Comparison of ENCODE assay signal across 14 cellular contexts in genomic region chr18:67590571-67591141, GRCh38.
A peak's percentile ranks its signal among the peaks of the same experiment; 100 is the strongest.
DNase-seq lines count a peak whose midpoint lies in the region; ATAC-seq and TF ChIP-seq lines count a peak whose summit lies in the region.
"Had no signal": no experiment of that assay in that cellular context is flagged by ENCODE, and none has a peak within 500 bp of the region (broad histone marks: within the 10 kb centered on the region; RNA-seq: fewer than 3 reads in every experiment).

No MANE protein-coding gene starts in this region.

- POLR2A ChIA-PET in AG04450 (lab: Yijun Ruan, JAX), result no interaction called here

- H3K4me1 Mint-ChIP-seq in HFFc6 (ENCODE audit: low read depth), result peaks cover 38% of the 10 kb centered on the region
- H3K4me1 Mint-ChIP-seq: naive thymus-derived CD4-positive, alpha-beta T cell had no signal

- no peak overlapping the region for H3K4me3 Mint-ChIP-seq in HFFc6
- H3K4me3 Mint-ChIP-seq: naive thymus-derived CD4-positive, alpha-beta T cell had no signal

- TF ChIP-seq CTCF in AG04450 (IDR thresholded peaks at IDR 0.05; ENCODE audit: low read depth, low read length) (0 out of 2 replicates have a peak, but pooled peaks have one; percentile 19), HFFc6 (IDR thresholded peaks at IDR 0.05) (peak; percentile 62), fibroblast of the aortic adventitia (IDR thresholded peaks at IDR 0.05; ENCODE audit: insufficient read depth, low read length) (no peak)

- H3K36me3 Mint-ChIP-seq in HFFc6 (ENCODE audit: low read depth), result peaks cover 17% of the 10 kb centered on the region
- H3K36me3 Mint-ChIP-seq: naive thymus-derived CD4-positive, alpha-beta T cell had no signal

- no peak overlapping the region for H3K27ac ChIP-seq in AG04450 (ENCODE audit: low read depth, low read length)

- H3K9me3 ChIP-seq in AG04450 (ENCODE audit: control insufficient read depth, insufficient read depth, low read length), result no peaks in the 10 kb centered on the region
- H3K9me3 ChIP-seq: BE2C had no signal

- no peaks in the 10 kb centered on the region for H3K27me3 ChIP-seq in AG04450 (ENCODE audit: control insufficient read depth, insufficient read depth, low read length)
- H3K27me3 ChIP-seq: BE2C had no signal

- no peaks in the 10 kb centered on the region for H3K27me3 Mint-ChIP-seq in HFFc6 (ENCODE audit: insufficient read depth)

- peak; percentile 82 for ATAC-seq in SK-N-SH treated with all-trans-retinoic acid at 6 μM for 48 hours
- no peak for ATAC-seq in GM18520 (IDR thresholded peaks at IDR 0.05; ENCODE audit: unreplicated experiment)
- ATAC-seq: naive thymus-derived CD4-positive, alpha-beta T cell; sciatic nerve had no signal

- H3K27ac Mint-ChIP-seq in HFFc6, result no peak overlapping the region; the same call in 1 of the 2 replicates
- H3K27ac Mint-ChIP-seq: naive thymus-derived CD4-positive, alpha-beta T cell had no signal

- CTCF ChIA-PET in AG04450 (lab: Charles Lee), result interaction anchor here (0.6 to 1.5 kb wide), 4 partner anchors 9 to 1030 kb away, joined by 3 read pairs; no protein-coding TSS in a partner anchor

- peaks cover 10% of the 10 kb centered on the region for H3K9me3 Mint-ChIP-seq in HFFc6

- H3K4me3 ChIP-seq in AG04450 (ENCODE audit: low read depth, low read length), result no peak overlapping the region
- H3K4me3 ChIP-seq in fibroblast of the aortic adventitia (ENCODE audit: low read depth, low read length), result no peak overlapping the region

- DNase-seq in AG04450 (ENCODE audit: low read depth, low spot score) (no peak), HFFc6 (peak; percentile 25), fibroblast of the aortic adventitia (ENCODE audit: low read depth) (peak; percentile 58), GM19238 (ENCODE audit: insufficient read length, low spot score) (no peak), activated T-cell treated with anti-CD3 and anti-CD28 coated beads for 4 hours (no peak), SHP77 treated with DMSO at 0.1 percent for 48 hours (lab: John Stamatoyannopoulos, UW) (no peak)
- DNase-seq: activated CD4-positive, alpha-beta T cell treated with anti-CD3 and anti-CD28 coated beads, Interleukin-2, amount 50 U/mL, for 1 hour; BE2C; kidney glomerular epithelial cell; naive thymus-derived CD4-positive, alpha-beta T cell; NCI-H2029 treated with DMSO at 0.1 percent for 48 hours had no signal

TF ChIP-seq in SK-N-SH treated with all-trans-retinoic acid at 6 μM for 48 hours, 23 proteins besides CTCF, POLR2A, EP300 and RAD21:
- TF ChIP-seq TCF4 (CRISPR knock-in tag; IDR thresholded peaks at IDR 0.05; ENCODE audit: borderline replicate concordance) (0 out of 2 replicates have a peak, but pooled peaks have one; percentile 19), PATZ1 (CRISPR knock-in tag; IDR thresholded peaks at IDR 0.05; ENCODE audit: borderline replicate concordance) (no peak)

Comparison
In these comparisons a context has a peak if more than half of its experiments do, and no peak if none do; other contexts are left out.
1. DNase-seq: peak in HFFc6 (single experiment) and fibroblast of the aortic adventitia (single experiment); none in AG04450 (single experiment), GM19238 (single experiment), activated T-cell treated with anti-CD3 and anti-CD28 coated beads for 4 hours (single experiment) and SHP77 treated with DMSO at 0.1 percent for 48 hours (single experiment).